Comparison of ENCODE assay signal across 24 cellular contexts in genomic region chr7:96422388-96422787, GRCh38.
"Had no signal": no experiment of that assay in that cellular context is flagged by ENCODE, and none has a peak within 500 bp of the region (broad histone marks: within the 10 kb centered on the region; RNA-seq: fewer than 3 reads in every experiment).

No MANE protein-coding gene starts in this region.

- H3K4me1 ChIP-seq: colonic mucosa, gastrocnemius medialis, left lung, lower lobe of right lung had no signal

- DNase-seq: colonic mucosa; cortex of kidney; effector CD8-positive, alpha-beta T cell; effector memory CD8-positive, alpha-beta T cell; endodermal cell; erythroblast; esophagus squamous epithelium; foreskin fibroblast; foreskin melanocyte; gastrocnemius medialis; glutamatergic neuron; head of caudate nucleus; heart right ventricle; hippocampal formation; left cardiac atrium; left lung; left ventricle myocardium superior; lower lobe of right lung; mesenchymal stem cell; midbrain; naive thymus-derived CD4-positive, alpha-beta T cell had no signal

- H3K36me3 ChIP-seq: colonic mucosa, esophagus squamous epithelium, gastrocnemius medialis, heart right ventricle, left lung, lower lobe of right lung had no signal

- H3K27ac Mint-ChIP-seq: dendritic cell treated with granulocyte-macrophage colony-stimulating factor and Interleukin-4, amounts not matched to agents 40 ng/mL and 50 ng/mL, for 4 days; effector memory CD8-positive, alpha-beta T cell; endodermal cell; naive thymus-derived CD4-positive, alpha-beta T cell had no signal

- H3K36me3 Mint-ChIP-seq: naive thymus-derived CD4-positive, alpha-beta T cell had no signal

- H3K4me1 Mint-ChIP-seq: endodermal cell had no signal

- H3K27ac ChIP-seq: colonic mucosa, epithelial cell of prostate, esophagus squamous epithelium, gastrocnemius medialis, heart right ventricle, left lung, lower lobe of right lung had no signal

- H3K27me3 ChIP-seq: colonic mucosa, gastrocnemius medialis, heart right ventricle, left lung had no signal

- H3K9me3 Mint-ChIP-seq: dendritic cell treated with granulocyte-macrophage colony-stimulating factor and Interleukin-4, amounts not matched to agents 40 ng/mL and 50 ng/mL, for 4 days; effector memory CD8-positive, alpha-beta T cell; naive thymus-derived CD4-positive, alpha-beta T cell had no signal

- H3K4me3 Mint-ChIP-seq: dendritic cell treated with granulocyte-macrophage colony-stimulating factor and Interleukin-4, amounts not matched to agents 40 ng/mL and 50 ng/mL, for 4 days; effector memory CD8-positive, alpha-beta T cell; endodermal cell; naive thymus-derived CD4-positive, alpha-beta T cell had no signal

- ATAC-seq: effector memory CD8-positive, alpha-beta T cell; esophagus mucosa; gastrocnemius medialis; heart right ventricle; left cardiac atrium; left lung; left ventricle myocardium superior; lower lobe of right lung; naive thymus-derived CD4-positive, alpha-beta T cell had no signal

- H3K9me3 ChIP-seq: colonic mucosa, esophagus squamous epithelium, gastrocnemius medialis, heart right ventricle, left lung, lower lobe of right lung had no signal

- H3K4me3 ChIP-seq: colonic mucosa, esophagus squamous epithelium, gastrocnemius medialis, heart right ventricle, left lung, lower lobe of right lung had no signal
